In the genomic region with DNA sequence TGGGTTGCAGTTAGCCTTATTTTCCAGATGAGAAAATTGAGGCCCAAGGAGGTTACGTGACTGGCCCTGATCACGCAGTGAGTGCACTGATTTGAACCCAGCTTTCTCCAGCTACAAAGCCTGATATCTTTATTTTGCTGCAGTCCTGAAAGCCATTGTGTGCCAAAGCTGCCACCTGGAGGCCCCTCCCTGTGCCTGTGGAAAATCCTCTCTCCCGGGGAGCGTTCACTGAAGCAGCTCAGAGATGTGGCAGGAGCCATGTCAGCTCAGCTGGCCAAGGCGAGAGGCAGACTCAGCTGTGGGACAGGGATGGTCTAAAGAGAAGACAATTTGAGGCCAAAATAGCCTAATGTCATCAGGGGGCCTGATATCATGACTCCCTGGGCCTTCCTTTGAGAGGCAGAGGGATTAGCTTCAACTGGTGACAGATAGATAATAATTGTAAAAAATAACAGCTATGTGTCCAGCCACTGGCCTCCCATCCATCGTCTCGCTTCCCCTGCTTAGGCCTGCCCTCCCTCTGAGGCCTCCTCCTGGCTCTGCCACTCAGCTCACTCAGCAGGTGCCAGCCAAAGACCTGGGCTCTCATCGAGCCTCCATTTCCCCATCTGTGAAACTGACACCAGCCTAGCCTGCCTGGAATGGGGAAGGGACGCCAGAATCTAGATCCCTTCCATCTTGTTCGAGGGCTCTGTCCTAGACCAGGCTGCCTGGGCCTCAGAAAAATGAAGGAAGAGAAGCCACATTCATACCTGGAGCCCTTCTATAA, we compare ENCODE assay signal across 1 cellular context.
TF ChIP-seq lines count a peak whose summit lies in the region.

No MANE protein-coding gene starts in this region.

TF ChIP-seq in H1, 55 proteins besides CTCF, POLR2A, EP300 and RAD21:
- TF ChIP-seq ATF3 (IDR thresholded peaks at IDR 0.05; ENCODE audit: insufficient read depth, low read depth, low read length): no peak
- no peak for TF ChIP-seq NANOG (IDR thresholded peaks at IDR 0.05; ENCODE audit: insufficient read depth, low read depth, low read length, poor library complexity, severe bottlenecking)
- no peak for TF ChIP-seq SIX5 (IDR thresholded peaks at IDR 0.05; ENCODE audit: low read depth, low read length)
- TF ChIP-seq CTBP2 (IDR thresholded peaks at IDR 0.05; ENCODE audit: borderline replicate concordance, insufficient read depth, insufficient read length, low read length): no peak
- TF ChIP-seq GABPA (IDR thresholded peaks at IDR 0.05; ENCODE audit: borderline replicate concordance, insufficient read depth, low read length): no peak
- no peak for TF ChIP-seq TAF7 (optimal IDR thresholded peaks at IDR 0.05; ENCODE audit: borderline replicate concordance, low read depth, low read length)
- no peak for TF ChIP-seq HDAC2 (IDR thresholded peaks at IDR 0.05; ENCODE audit: borderline replicate concordance in 1 of 2, low read depth in 2 of 2, low read length in 2 of 2)
- no peak for TF ChIP-seq POU5F1 (IDR thresholded peaks at IDR 0.05; ENCODE audit: low read depth, low read length)
- TF ChIP-seq, protein P1, sequence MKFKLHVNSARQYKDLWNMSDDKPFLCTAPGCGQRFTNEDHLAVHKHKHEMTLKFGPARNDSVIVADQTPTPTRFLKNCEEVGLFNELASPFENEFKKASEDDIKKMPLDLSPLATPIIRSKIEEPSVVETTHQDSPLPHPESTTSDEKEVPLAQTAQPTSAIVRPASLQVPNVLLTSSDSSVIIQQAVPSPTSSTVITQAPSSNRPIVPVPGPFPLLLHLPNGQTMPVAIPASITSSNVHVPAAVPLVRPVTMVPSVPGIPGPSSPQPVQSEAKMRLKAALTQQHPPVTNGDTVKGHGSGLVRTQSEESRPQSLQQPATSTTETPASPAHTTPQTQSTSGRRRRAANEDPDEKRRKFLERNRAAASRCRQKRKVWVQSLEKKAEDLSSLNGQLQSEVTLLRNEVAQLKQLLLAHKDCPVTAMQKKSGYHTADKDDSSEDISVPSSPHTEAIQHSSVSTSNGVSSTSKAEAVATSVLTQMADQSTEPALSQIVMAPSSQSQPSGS (IDR thresholded peaks at IDR 0.05; ENCODE audit: low read length): no peak
- no peak for TF ChIP-seq PHF8 (conservative IDR thresholded peaks at IDR 0.05; ENCODE audit: low read depth, low read length)
- no peak for TF ChIP-seq BACH1 (IDR thresholded peaks at IDR 0.05; ENCODE audit: low read length)
- TF ChIP-seq RNF2 (IDR thresholded peaks at IDR 0.05; ENCODE audit: borderline replicate concordance, low read depth, low read length, missing control alignments, poor library complexity, severe bottlenecking): no peak
- no peak for TF ChIP-seq CHD1 (IDR thresholded peaks at IDR 0.05; ENCODE audit: low read depth, low read length)
- TF ChIP-seq SP2 (IDR thresholded peaks at IDR 0.05; ENCODE audit: low read length): no peak
- no peak for TF ChIP-seq KDM4A (IDR thresholded peaks at IDR 0.05; ENCODE audit: low read depth, low read length, severe bottlenecking)
- TF ChIP-seq ZNF274 (IDR thresholded peaks at IDR 0.05; ENCODE audit: borderline replicate concordance, extremely low read depth, low read length): no peak
- no peak for TF ChIP-seq SP4 (IDR thresholded peaks at IDR 0.05; ENCODE audit: low read length)
- TF ChIP-seq RFX5 (IDR thresholded peaks at IDR 0.05; ENCODE audit: borderline replicate concordance, low read depth, low read length): no peak
- TF ChIP-seq, protein P2, sequence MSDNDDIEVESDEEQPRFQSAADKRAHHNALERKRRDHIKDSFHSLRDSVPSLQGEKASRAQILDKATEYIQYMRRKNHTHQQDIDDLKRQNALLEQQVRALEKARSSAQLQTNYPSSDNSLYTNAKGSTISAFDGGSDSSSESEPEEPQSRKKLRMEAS (IDR thresholded peaks at IDR 0.05): no peak
- TF ChIP-seq TEAD4 (IDR thresholded peaks at IDR 0.05; ENCODE audit: low read depth, low read length): no peak
